In genomic region chr7:103989200-103989784, GRCh38 we compare ENCODE assay signal across 8 cellular contexts. TPM values are rescaled to one million over a fixed set of nuclear protein-coding genes. Genes with fewer than 3 reads are reported as not detected.
A peak's percentile ranks its signal among the peaks of the same experiment; 100 is the strongest.
DNase-seq lines count a peak whose midpoint lies in the region; ATAC-seq and TF ChIP-seq lines count a peak whose summit lies in the region.

Gene RELN, minus strand, starts transcription at chr7:103989658. Its CDS starts 302 bp downstream, at chr7:103989356.

- H3K36me3 ChIP-seq in SJCRH30 (no peaks in the 10 kb centered on the region), esophagus squamous epithelium (no peaks in the 10 kb centered on the region), neuron (ENCODE audit: insufficient read depth, low read length) (no peaks in the 10 kb centered on the region)

- H3K4me3 ChIP-seq in AG04450 (ENCODE audit: low read depth, low read length) (peak within 1 kb of the TSS; percentile 59), SJCRH30 (peak within 1 kb of the TSS; percentile 57), esophagus squamous epithelium (peak within 1 kb of the TSS; percentile 28 to 60 (median 44)), neuron (ENCODE audit: low read length) (peak within 1 kb of the TSS; percentile 48)

- DNase-seq in AG04450 (ENCODE audit: low read depth, low spot score) (no peak), GM13976 (ENCODE audit: low spot score) (peak; percentile 33), SJCRH30 (peak; percentile 36 to 58), esophagus squamous epithelium (lab: John Stamatoyannopoulos, UW) (no peak), SKM-1 treated with dmso at 0.1 percent for 144 hours (lab: John Stamatoyannopoulos, UW; ENCODE audit: unreplicated experiment) (no peak), amniotic stem cell (lab: John Stamatoyannopoulos, UW) (no peak)

- TF ChIP-seq POLR2A in esophagus squamous epithelium (IDR thresholded peaks at IDR 0.05), result no peak

- H3K27ac ChIP-seq in AG04450 (ENCODE audit: low read depth, low read length), result no peak within 1 kb of the TSS
- peak within 1 kb of the TSS; percentile 17; the same call in 1 of the 2 replicates for H3K27ac ChIP-seq in SJCRH30
- H3K27ac ChIP-seq in esophagus squamous epithelium, result peak within 1 kb of the TSS in 3 of 4 donors; percentile 9 to 21 (median 16)

- WGBS in esophagus squamous epithelium, 2 donors, result 1 to 4% methylated on average over 23 to 29 of the region's 89 CpGs

- H3K9me3 ChIP-seq in AG04450 (ENCODE audit: control insufficient read depth, insufficient read depth, low read length) (no peaks in the 10 kb centered on the region; the same call in 1 of the 2 replicates), SJCRH30 (replicated peaks) (no peaks in the 10 kb centered on the region), esophagus squamous epithelium (no peaks in the 10 kb centered on the region), neuron (ENCODE audit: low read length) (no peaks in the 10 kb centered on the region)

- peak within 1 kb of the TSS; percentile 90 for H2AFZ ChIP-seq in neuron (ENCODE audit: low read depth, low read length)

- intact Hi-C loops in esophagus squamous epithelium (cut with DNase I), result no loop called here

- no peak for ATAC-seq in GM18907 (IDR thresholded peaks at IDR 0.05; ENCODE audit: unreplicated experiment)

- in situ Hi-C loops in GM13976 (cut with MboI; ENCODE audit: low sequenced_read_pairs, unreplicated experiment), result no loop called here

- H3K27me3 ChIP-seq in AG04450 (ENCODE audit: control insufficient read depth, insufficient read depth, low read length) (peaks cover 25% of the 10 kb centered on the region), SJCRH30 (peaks cover 9% of the 10 kb centered on the region), esophagus squamous epithelium (peaks cover 0 to 71% (median 12%) of the 10 kb centered on the region in 4 donors), neuron (ENCODE audit: insufficient read depth, low read length) (peaks cover 76% of the 10 kb centered on the region)

- CTCF ChIA-PET in AG04450 (lab: Charles Lee), result no interaction called here

- TF ChIP-seq CTCF in AG04450 (IDR thresholded peaks at IDR 0.05; ENCODE audit: low read depth, low read length) (no peak), GM13976 (IDR thresholded peaks at IDR 0.05; ENCODE audit: borderline replicate concordance, control extremely low read depth, extremely low read depth, insufficient read depth, missing control alignments) (no peak), esophagus squamous epithelium (IDR thresholded peaks at IDR 0.05) (no peak)

- 0 out of 2 replicates have a peak, but pooled peaks cover 5% of the 10 kb centered on the region for H3K4me1 ChIP-seq in SJCRH30
- peaks cover 0 to 25% (median 13%) of the 10 kb centered on the region in 3 donors for H3K4me1 ChIP-seq in esophagus squamous epithelium
- peaks cover 5% of the 10 kb centered on the region for H3K4me1 ChIP-seq in neuron (ENCODE audit: insufficient read depth, low read length)

- POLR2A ChIA-PET in AG04450 (lab: Yijun Ruan, JAX), result no interaction called here

RNA-seq across cellular contexts. Expression of gene RELN, which starts in this region (rescaled TPM):
- polyA plus RNA-seq in AG04450 (2011; rRNA removed), result 6.0 and 7.6 TPM in 2 replicates
- polyA minus RNA-seq in AG04450 (2011; rRNA and poly(A)+ RNA removed), result 17.0 and 19.7 TPM in 2 replicates
- total RNA-seq in SJCRH30 (2014; rRNA removed; shearing (Covaris generic)), result 54.7 and 59.0 TPM in 2 replicates
- total RNA-seq in esophagus squamous epithelium, result 1 to 10 TPM in 2 of 4 donors, under 1 TPM in 2; 0.68 to 6.5 (median 1.00) TPM

Comparison
In these comparisons a context has a peak if more than half of its experiments do, and no peak if none do; other contexts are left out.
1. DNase-seq: peak in GM13976 (single experiment) and SJCRH30 (2 of 2); none in AG04450 (single experiment), esophagus squamous epithelium (single experiment), SKM-1 treated with dmso at 0.1 percent for 144 hours (single experiment) and amniotic stem cell (single experiment).
2. Peak in every context shown above with its lines, with median percentiles within 50 percentile points of each other: H3K4me3 ChIP-seq.